Comparison of ENCODE assay signal across 8 cellular contexts in genomic region chr17:67244621-67245072, GRCh38. TPM values are rescaled to one million over a fixed set of nuclear protein-coding genes. Genes with fewer than 3 reads are reported as not detected.
DNase-seq lines count a peak whose midpoint lies in the region; TF ChIP-seq lines count a peak whose summit lies in the region.

No MANE protein-coding gene starts in this region.

- H2BK15ac ChIP-seq in H9 (ENCODE audit: low read depth, low read length): no peak overlapping the region

- H3K4me2 ChIP-seq in H9 (ENCODE audit: insufficient read depth, insufficient read length, low read length) (peak overlapping the region; percentile 92), OCI-LY3 (ENCODE audit: low read length) (peak overlapping the region; percentile 80)

- H2BK20ac ChIP-seq in H9 (ENCODE audit: low read depth, low read length, poor library complexity, severe bottlenecking): no peak overlapping the region

- H3K27me3 ChIP-seq in H9 (ENCODE audit: insufficient read depth, low read length) (no peaks in the 10 kb centered on the region), OCI-LY3 (ENCODE audit: low read depth, low read length) (no peaks in the 10 kb centered on the region), colonic mucosa (no peaks in the 10 kb centered on the region)

- H3K4me1 Mint-ChIP-seq in H9 (peaks cover 26% of the 10 kb centered on the region in 2 experiments), type B pancreatic cell (ENCODE audit: unreplicated experiment) (peaks cover 29% of the 10 kb centered on the region)

- H3K9me3 Mint-ChIP-seq in H9 (no peaks in the 10 kb centered on the region; a peak in 1 of 5 replicates), type B pancreatic cell (no peaks in the 10 kb centered on the region)

- H3T11ph ChIP-seq in H9 (ENCODE audit: low read length): no peak overlapping the region

- H3K23me2 ChIP-seq in H9 (ENCODE audit: insufficient read length, low read depth, low read length, poor library complexity, severe bottlenecking): peaks cover 10% of the 10 kb centered on the region

- H3K14ac ChIP-seq in H9 (ENCODE audit: insufficient read depth, low read length): no peak overlapping the region

- H3K56ac ChIP-seq in H9 (ENCODE audit: insufficient read length, low read depth, low read length): no peak overlapping the region

- H2BK120ac ChIP-seq in H9 (ENCODE audit: low read depth, low read length, poor library complexity, severe bottlenecking): no peak overlapping the region

- DNase-seq in H9 (no peak), colonic mucosa (peak; percentile 35), type B pancreatic cell (ENCODE audit: extremely low spot score, unreplicated experiment) (no peak), DMS79 treated with DMSO at 0.1 percent for 48 hours (lab: John Stamatoyannopoulos, UW) (no peak), NCI-H748 (lab: John Stamatoyannopoulos, UW; ENCODE audit: unreplicated experiment) (no peak)

- peaks cover 15% of the 10 kb centered on the region; the same call in 1 of the 2 replicates for H3K4me1 ChIP-seq in ES-I3 (ENCODE audit: insufficient read depth, low read length)
- no peaks in the 10 kb centered on the region; the same call in 1 of the 2 replicates for H3K4me1 ChIP-seq in H9 (ENCODE audit: insufficient read depth, low read length)
- peaks cover 18% of the 10 kb centered on the region for H3K4me1 ChIP-seq in OCI-LY3 (ENCODE audit: low read length)
- H3K4me1 ChIP-seq in colonic mucosa: peaks cover 7% of the 10 kb centered on the region
- peaks cover 26% of the 10 kb centered on the region for H3K4me1 ChIP-seq in mesodermal cell (ENCODE audit: control insufficient read depth, insufficient read depth, low read length, poor library complexity, severe bottlenecking)

- no peaks in the 10 kb centered on the region; the same call in 1 of the 2 replicates for H3K79me2 ChIP-seq in H9 (ENCODE audit: insufficient read depth, low read length)
- H3K79me2 ChIP-seq in OCI-LY3 (ENCODE audit: low read length): peaks cover 47% of the 10 kb centered on the region

- no peaks in the 10 kb centered on the region for H3K79me1 ChIP-seq in H9 (ENCODE audit: insufficient read depth, low read depth, low read length, poor library complexity, severe bottlenecking)

- no peak overlapping the region for H2BK12ac ChIP-seq in H9 (ENCODE audit: insufficient read length, low read depth, low read length)

- no peak overlapping the region for H2AFZ ChIP-seq in H9 (ENCODE audit: low read length)
- peak overlapping the region; percentile 83; the same call in 1 of the 2 replicates for H2AFZ ChIP-seq in OCI-LY3 (ENCODE audit: low read depth, low read length)

- H3K4me3 Mint-ChIP-seq in H9 (peak overlapping the region; percentile 87 to 88), type B pancreatic cell (peak overlapping the region; percentile 94)

- H3K36me3 ChIP-seq in ES-I3 (ENCODE audit: insufficient read depth, low read length): 0 out of 2 replicates have a peak, but pooled peaks cover 4% of the 10 kb centered on the region
- peaks cover 9% of the 10 kb centered on the region for H3K36me3 ChIP-seq in OCI-LY3 (replicated peaks; ENCODE audit: low read depth, low read length)
- H3K36me3 ChIP-seq in colonic mucosa: no peaks in the 10 kb centered on the region
- H3K36me3 ChIP-seq in mesodermal cell (ENCODE audit: control insufficient read depth, insufficient read depth, low read length): peaks cover 4% of the 10 kb centered on the region

- H3K27ac ChIP-seq in H9 (ENCODE audit: insufficient read length, low read depth, low read length): no peak overlapping the region
- peak overlapping the region; percentile 24 for H3K27ac ChIP-seq in OCI-LY3 (ENCODE audit: low read length)
- peak overlapping the region; percentile 61 for H3K27ac ChIP-seq in colonic mucosa
- peak overlapping the region; percentile 68 for H3K27ac ChIP-seq in mesodermal cell (ENCODE audit: low read depth, low read length, severe bottlenecking)

- H3K27ac Mint-ChIP-seq in H9: peak overlapping the region in 1 of 3 experiments; percentile 89; a peak in 2 of 7 replicates
- peak overlapping the region; percentile 91 for H3K27ac Mint-ChIP-seq in type B pancreatic cell

- no peak overlapping the region for H3K18ac ChIP-seq in H9 (ENCODE audit: insufficient read length, low read depth, low read length)

- H3K23ac ChIP-seq in H9 (ENCODE audit: insufficient read length, low read depth, low read length): no peak overlapping the region

- H4K91ac ChIP-seq in H9 (ENCODE audit: insufficient read length, low read depth, low read length): no peak overlapping the region

- H3K4ac ChIP-seq in H9 (ENCODE audit: low read depth, low read length): no peak overlapping the region

- H3K9me3 ChIP-seq in ES-I3 (ENCODE audit: control insufficient read depth, insufficient read depth, low read length) (no peaks in the 10 kb centered on the region), H9 (ENCODE audit: control insufficient read depth, low read depth, low read length) (no peaks in the 10 kb centered on the region), OCI-LY3 (ENCODE audit: insufficient read depth, low read length) (no peaks in the 10 kb centered on the region), colonic mucosa (no peaks in the 10 kb centered on the region), mesodermal cell (ENCODE audit: control insufficient read depth, low read length) (no peaks in the 10 kb centered on the region)

- H4K20me1 ChIP-seq in H9 (ENCODE audit: control insufficient read depth, insufficient read depth, insufficient read length) (no peaks in the 10 kb centered on the region), OCI-LY3 (ENCODE audit: insufficient read depth, low read length) (peaks cover 15% of the 10 kb centered on the region)

- H2AK5ac ChIP-seq in H9 (ENCODE audit: insufficient read length, low read length): no peak overlapping the region

- H2BK5ac ChIP-seq in H9 (ENCODE audit: insufficient read length, low read length): no peak overlapping the region

- H3K4me3 ChIP-seq in OCI-LY3 (ENCODE audit: low read length) (peak overlapping the region; percentile 95), colonic mucosa (peak overlapping the region; percentile 100), mesodermal cell (ENCODE audit: extremely low read depth, insufficient read depth, low read length, poor library complexity, severe bottlenecking) (peak overlapping the region; percentile 89)

- H4K5ac ChIP-seq in H9 (ENCODE audit: insufficient read length, low read depth, low read length): no peak overlapping the region

- H3K9ac ChIP-seq in ES-I3 (ENCODE audit: low read depth, low read length): peak overlapping the region; percentile 99
- H3K9ac ChIP-seq in H9 (ENCODE audit: extremely low read depth, insufficient read length, low read length): peak overlapping the region; percentile 33
- H3K9ac ChIP-seq in OCI-LY3 (ENCODE audit: low read length): peak overlapping the region; percentile 86
- H3K9ac ChIP-seq in colonic mucosa (ENCODE audit: low read depth in 2 of 2, low read length in 2 of 2): peak overlapping the region; percentile 84 to 92

- intact Hi-C loops in colonic mucosa (cut with DNase I): no loop called here

- H3K27me3 Mint-ChIP-seq in H9 (ENCODE audit: low read depth) (no peaks in the 10 kb centered on the region), type B pancreatic cell (no peaks in the 10 kb centered on the region)

- peaks cover 0 to 21% (median 20%) of the 10 kb centered on the region in 3 experiments; a peak in 4 of 7 replicates for H3K36me3 Mint-ChIP-seq in H9 (ENCODE audit: insufficient read depth in 1 of 3, low read depth in 3 of 3)
- peaks cover 11% of the 10 kb centered on the region for H3K36me3 Mint-ChIP-seq in type B pancreatic cell

- no peak for TF ChIP-seq CTCF in H9 (conservative IDR thresholded peaks at IDR 0.05)
- no peak for TF ChIP-seq CTCF in OCI-LY3 (IDR thresholded peaks at IDR 0.05; ENCODE audit: low read depth, low read length)
- no peak for TF ChIP-seq CTCF in colonic mucosa (IDR thresholded peaks at IDR 0.05)
- TF ChIP-seq CTCF in type B pancreatic cell (conservative IDR thresholded peaks at IDR 0.05): no peak

- H4K8ac ChIP-seq in H9 (replicated peaks; ENCODE audit: insufficient read length, low read depth, low read length): no peak overlapping the region

- no CpG with 5 or more reads among the region's 42 CpGs for WGBS in H9 (ENCODE audit: extremely low coverage, insufficient read length, low lambda C conversion rate)
- 0% methylated on average over 9 to 14 of the region's 42 CpGs for WGBS in mesodermal cell (ENCODE audit: insufficient coverage in 2 of 2), 2 experiments

RNA-seq across cellular contexts. Expression of gene HELZ, which starts 0.3 kb away (rescaled TPM):
- 49.3 and 49.8 TPM in 2 replicates for total RNA-seq in H9 (2021)
- total RNA-seq in colonic mucosa: 10 to 100 TPM; 38.6 to 55.9 TPM
- polyA plus RNA-seq in mesodermal cell (2013, experiment 1 of 2): 13.9 TPM
- 11.8 TPM for polyA plus RNA-seq in mesodermal cell (2013, experiment 2 of 2)
- 55.1 and 57.3 TPM in 2 replicates for total RNA-seq in type B pancreatic cell (ENCODE audit: low replicate concordance)

Comparison
In these comparisons a context has a peak if more than half of its experiments do, and no peak if none do; other contexts are left out.
1. H3K9ac ChIP-seq: peak in every context shown above with its lines; median percentile 99 in ES-I3; 88 in colonic mucosa; 86 in OCI-LY3; 33 in H9.